9 cellular contexts compared by ENCODE assay signal in the genomic region with DNA sequence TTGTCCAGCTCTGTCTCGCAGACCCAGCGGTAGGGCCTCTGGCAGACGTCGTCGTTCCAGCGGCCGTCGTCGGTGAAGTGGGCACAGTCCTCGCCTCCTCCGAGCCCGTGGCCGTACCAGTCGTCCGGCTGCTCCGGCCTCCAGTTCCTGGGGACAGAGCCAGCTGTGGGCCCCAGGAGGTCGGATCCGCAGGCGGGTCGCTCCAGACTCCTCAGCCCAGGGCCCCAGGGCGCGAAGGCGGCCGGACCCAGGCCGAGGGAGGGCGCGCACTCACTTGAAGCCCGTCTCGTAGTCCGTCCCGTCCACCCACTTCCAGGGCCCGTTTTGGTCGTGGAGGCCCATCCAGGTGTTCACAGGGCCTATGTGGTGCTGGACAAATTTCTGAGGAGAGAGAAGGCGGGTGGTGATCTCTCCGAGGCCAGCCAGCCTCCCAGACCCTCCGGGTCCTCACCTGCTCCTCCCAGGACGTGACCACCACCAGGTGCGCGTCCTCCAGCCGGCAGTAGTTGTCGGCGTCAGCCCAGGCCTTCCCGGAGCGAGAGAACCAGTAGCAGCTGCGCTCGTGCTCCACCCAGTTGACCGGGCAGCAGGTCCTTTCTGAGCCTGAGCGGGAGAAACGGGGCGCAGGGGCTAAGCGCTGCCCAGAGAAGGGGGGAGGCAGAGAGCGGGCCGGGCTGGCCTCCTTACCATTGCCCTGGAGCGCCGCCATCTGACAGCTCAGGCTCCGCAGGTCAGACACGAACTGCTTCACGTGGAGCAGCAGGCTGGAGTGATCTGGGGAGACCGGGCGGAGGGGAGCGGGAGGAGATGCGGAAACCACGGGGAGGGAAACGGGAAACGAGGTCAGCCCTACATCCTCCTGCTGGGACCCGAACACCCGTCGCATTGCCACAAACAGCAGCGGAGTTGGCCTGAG. TPM values are rescaled to one million over a fixed set of nuclear protein-coding genes. Genes with fewer than 3 reads are reported as not detected.
DNase-seq lines count a peak whose midpoint lies in the region; ATAC-seq lines count a peak whose summit lies in the region.
"Had no signal": no experiment of that assay in that cellular context is flagged by ENCODE, and none has a peak within 500 bp of the region (broad histone marks: within the 10 kb centered on the region; RNA-seq: fewer than 3 reads in every experiment).

No MANE protein-coding gene starts in this region.

- H3K9me3 Mint-ChIP-seq in activated naive CD8-positive, alpha-beta T cell treated with anti-CD3 and anti-CD28 coated beads, Interleukin-2, amount 50 U/mL, for 24 hours = no peaks in the 10 kb centered on the region
- peaks cover 2 to 18% (median 8%) of the 10 kb centered on the region in 6 donors for H3K9me3 Mint-ChIP-seq in immature natural killer cell

- H3K27ac Mint-ChIP-seq in activated naive CD8-positive, alpha-beta T cell treated with anti-CD3 and anti-CD28 coated beads, Interleukin-2, amount 50 U/mL, for 24 hours = no peak overlapping the region
- no peak overlapping the region for H3K27ac Mint-ChIP-seq in immature natural killer cell
- H3K27ac Mint-ChIP-seq: nephron had no signal

- peak; percentile 66 for ATAC-seq in activated naive CD8-positive, alpha-beta T cell treated with anti-CD3 and anti-CD28 coated beads, Interleukin-2, amount 50 U/mL, for 24 hours
- ATAC-seq in GM19351 (IDR thresholded peaks at IDR 0.05; ENCODE audit: unreplicated experiment) = no peak

- H3K27me3 Mint-ChIP-seq in activated naive CD8-positive, alpha-beta T cell treated with anti-CD3 and anti-CD28 coated beads, Interleukin-2, amount 50 U/mL, for 24 hours = peaks cover 12% of the 10 kb centered on the region
- peaks cover 7 to 13% (median 7%) of the 10 kb centered on the region in 3 donors for H3K27me3 Mint-ChIP-seq in immature natural killer cell (ENCODE audit: low read depth in 3 of 3)

- DNase-seq in Ammon's horn (ENCODE audit: low spot score) (peak; percentile 41), MV-4-11 (lab: John Stamatoyannopoulos, UW) (peak; percentile 84), immature natural killer cell (peak; percentile 34 to 40 (median 39)), NCI-H2171 treated with DMSO at 0.1 percent for 48 hours (lab: John Stamatoyannopoulos, UW) (no peak), superior temporal gyrus (ENCODE audit: extremely low spot score) (no peak)
- peak; percentile 65 for DNase-seq in activated naive CD8-positive, alpha-beta T cell treated with anti-CD3 and anti-CD28 coated beads, Interleukin-2, amount 50 U/mL, for 24 hours
- DNase-seq in stimulated activated CD4-positive, alpha-beta T cell treated with anti-CD3 and anti-CD28 coated beads, Interleukin-15, amount 100 ng/mL, for 48 hours (ENCODE audit: low read depth in 2 of 2) = peak; percentile 29 to 45

- no peak overlapping the region for H3K4me3 Mint-ChIP-seq in activated naive CD8-positive, alpha-beta T cell treated with anti-CD3 and anti-CD28 coated beads, Interleukin-2, amount 50 U/mL, for 24 hours
- peak overlapping the region in 1 of 5 donors; percentile 41 for H3K4me3 Mint-ChIP-seq in immature natural killer cell
- H3K4me3 Mint-ChIP-seq: nephron had no signal

- H3K36me3 Mint-ChIP-seq in activated naive CD8-positive, alpha-beta T cell treated with anti-CD3 and anti-CD28 coated beads, Interleukin-2, amount 50 U/mL, for 24 hours (ENCODE audit: low read depth) = peaks cover 2% of the 10 kb centered on the region
- H3K36me3 Mint-ChIP-seq in immature natural killer cell = peaks cover 3 to 9% (median 4%) of the 10 kb centered on the region in 3 donors

- peaks cover 11% of the 10 kb centered on the region for H3K4me1 Mint-ChIP-seq in activated naive CD8-positive, alpha-beta T cell treated with anti-CD3 and anti-CD28 coated beads, Interleukin-2, amount 50 U/mL, for 24 hours
- H3K4me1 Mint-ChIP-seq in immature natural killer cell = peaks cover 10 to 11% of the 10 kb centered on the region in 2 donors
- H3K4me1 Mint-ChIP-seq: nephron had no signal

RNA-seq across cellular contexts. Expression of gene ASGR1, which starts 5.2 kb away (rescaled TPM):
- under 1 TPM; 0.55 to 0.84 (median 0.81) TPM for polyA plus RNA-seq in immature natural killer cell

RNA-seq across cellular contexts. Expression of gene DLG4, which starts 45.7 kb away (rescaled TPM):
- polyA plus RNA-seq in immature natural killer cell = under 1 TPM in 1 of 3 donors, not detected in 2; 0.36 TPM

RNA-seq across cellular contexts. Expression of gene ACADVL, which starts 45.8 kb away (rescaled TPM):
- 100 to 1,000 TPM; 138 to 180 (median 141) TPM for polyA plus RNA-seq in immature natural killer cell

RNA-seq across cellular contexts. Expression of gene ASGR2, which starts 59.3 kb away (rescaled TPM):
- 1 to 10 TPM in 1 of 3 donors, under 1 TPM in 1, not detected in 1; 0.57 to 3.2 TPM for polyA plus RNA-seq in immature natural killer cell

Comparison
In these comparisons a context has a peak if more than half of its experiments do, and no peak if none do; other contexts are left out.
1. DNase-seq: peak in Ammon's horn (single experiment), MV-4-11 (single experiment), activated naive CD8-positive, alpha-beta T cell treated with anti-CD3 and anti-CD28 coated beads, Interleukin-2, amount 50 U/mL, for 24 hours (single experiment), immature natural killer cell (3 of 3) and stimulated activated CD4-positive, alpha-beta T cell treated with anti-CD3 and anti-CD28 coated beads, Interleukin-15, amount 100 ng/mL, for 48 hours (2 of 2); none in NCI-H2171 treated with DMSO at 0.1 percent for 48 hours (single experiment) and superior temporal gyrus (single experiment).